In the genomic region with DNA sequence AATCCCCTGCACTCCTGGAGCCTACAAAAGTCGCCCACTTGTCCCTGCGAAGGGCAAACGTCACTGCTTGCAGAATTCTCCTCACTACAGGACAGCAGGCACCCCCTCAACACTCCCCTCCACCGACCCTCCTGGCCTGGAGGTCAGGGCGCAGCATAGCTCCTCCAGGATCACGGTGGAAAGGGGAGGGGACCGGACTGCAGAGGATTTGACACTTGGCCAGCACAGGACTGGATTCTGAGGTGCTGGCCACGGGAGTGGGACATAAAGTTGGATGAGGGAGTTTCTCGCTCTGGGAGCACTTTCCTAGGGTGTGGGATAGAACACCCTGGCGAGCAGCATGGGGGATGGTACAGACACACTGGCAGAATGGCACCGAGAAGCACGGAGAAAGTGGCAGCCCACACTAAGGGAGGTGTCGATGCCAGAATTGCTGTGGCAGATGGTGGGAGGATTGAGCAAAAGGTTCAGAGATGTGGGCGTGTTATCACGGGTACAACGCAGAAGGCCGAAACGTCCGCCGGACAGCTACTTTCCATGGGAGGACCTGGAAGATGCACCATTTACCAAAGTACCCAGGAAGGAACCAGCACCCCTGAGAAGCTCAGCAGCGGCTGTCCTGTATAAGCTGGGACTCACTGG, we compare ENCODE assay signal across 16 cellular contexts. TPM values are rescaled to one million over a fixed set of nuclear protein-coding genes. Genes with fewer than 3 reads are reported as not detected.
DNase-seq lines count a peak whose midpoint lies in the region; ATAC-seq and TF ChIP-seq lines count a peak whose summit lies in the region.
"Had no signal": no experiment of that assay in that cellular context is flagged by ENCODE, and none has a peak within 500 bp of the region (broad histone marks: within the 10 kb centered on the region; RNA-seq: fewer than 3 reads in every experiment).

No MANE protein-coding gene starts in this region.

- ATAC-seq in left lung (no peak), sciatic nerve (no peak), GM18520 (IDR thresholded peaks at IDR 0.05; ENCODE audit: unreplicated experiment) (no peak)
- ATAC-seq: GM12878, GM23338 had no signal

- H3K27ac ChIP-seq in left lung: no peak overlapping the region
- H3K27ac ChIP-seq: C4-2B had no signal

- TF ChIP-seq CTCF in CD14-positive monocyte (IDR thresholded peaks at IDR 0.05): no peak
- no peak for TF ChIP-seq CTCF in left lung (IDR thresholded peaks at IDR 0.05)

- no peaks in the 10 kb centered on the region for H3K9me3 ChIP-seq in left lung

- no peak overlapping the region for H3K4me3 ChIP-seq in left lung
- H3K4me3 ChIP-seq: GM12878, GM23338 had no signal

- CTCF ChIA-PET in activated naive CD4-positive, alpha-beta T cell treated with anti-CD3 and anti-CD28 coated beads, Interleukin-2, amount 10 ng/mL, durations not matched to agents 7 days and 5 days (lab: Charles Lee): no interaction called here

- no peaks in the 10 kb centered on the region for H3K27me3 ChIP-seq in left lung

- H3K4me1 ChIP-seq in left lung: no peaks in the 10 kb centered on the region

- H3K9me3 Mint-ChIP-seq in activated naive CD4-positive, alpha-beta T cell treated with anti-CD3 and anti-CD28 coated beads, Interleukin-2, amount 10 ng/mL, durations not matched to agents 7 days and 5 days: no peaks in the 10 kb centered on the region
- peaks cover 0 to 3% (median 1%) of the 10 kb centered on the region in 7 donors for H3K9me3 Mint-ChIP-seq in CD14-positive monocyte
- H3K9me3 Mint-ChIP-seq: GM23338 had no signal

- H3K36me3 Mint-ChIP-seq in activated naive CD4-positive, alpha-beta T cell treated with anti-CD3 and anti-CD28 coated beads, Interleukin-2, amount 10 ng/mL, durations not matched to agents 7 days and 5 days: no peaks in the 10 kb centered on the region
- no peaks in the 10 kb centered on the region for H3K36me3 Mint-ChIP-seq in CD14-positive monocyte

- intact Hi-C loops in CD14-positive monocyte (cut with micrococcal nuclease): no loop called here
- intact Hi-C loops in left lung (cut with DNase I): no loop called here
- intact Hi-C loops in sciatic nerve (cut with DNase I): no loop called here

- H3K36me3 ChIP-seq in left lung: no peaks in the 10 kb centered on the region

- H3K27ac Mint-ChIP-seq in activated naive CD4-positive, alpha-beta T cell treated with anti-CD3 and anti-CD28 coated beads, Interleukin-2, amount 10 ng/mL, durations not matched to agents 7 days and 5 days: no peak overlapping the region
- H3K27ac Mint-ChIP-seq in CD14-positive monocyte: no peak overlapping the region
- H3K27ac Mint-ChIP-seq: GM23338 had no signal

- peaks cover 4% of the 10 kb centered on the region for H3K27me3 Mint-ChIP-seq in activated naive CD4-positive, alpha-beta T cell treated with anti-CD3 and anti-CD28 coated beads, Interleukin-2, amount 10 ng/mL, durations not matched to agents 7 days and 5 days
- peaks cover 0 to 7% (median 4%) of the 10 kb centered on the region in 3 donors for H3K27me3 Mint-ChIP-seq in CD14-positive monocyte (ENCODE audit: low read depth in 3 of 3)

- no peaks in the 10 kb centered on the region for H3K4me1 Mint-ChIP-seq in activated naive CD4-positive, alpha-beta T cell treated with anti-CD3 and anti-CD28 coated beads, Interleukin-2, amount 10 ng/mL, durations not matched to agents 7 days and 5 days
- peaks cover 9% of the 10 kb centered on the region for H3K4me1 Mint-ChIP-seq in CD14-positive monocyte
- H3K4me1 Mint-ChIP-seq: GM23338 had no signal

- peak; percentile 14 for DNase-seq in activated naive CD4-positive, alpha-beta T cell treated with anti-CD3 and anti-CD28 coated beads, Interleukin-2, amount 10 ng/mL, durations not matched to agents 7 days and 5 days
- DNase-seq in activated naive CD4-positive, alpha-beta T cell (lab: John Stamatoyannopoulos, UW): no peak
- DNase-seq in CD14-positive monocyte (ENCODE audit: low spot score) (peak; percentile 27), left lung (peak; percentile 24 to 68), sciatic nerve (ENCODE audit: low spot score) (peak; percentile 34), globus pallidus (ENCODE audit: low spot score) (no peak), retina (no peak)
- DNase-seq: DMS 273 treated with DMSO at 0.1 percent for 48 hours, GDM1, NCI-H187, NCI-H526 treated with DMSO at 0.1 percent for 48 hours had no signal

- no peak overlapping the region for H3K4me3 Mint-ChIP-seq in activated naive CD4-positive, alpha-beta T cell treated with anti-CD3 and anti-CD28 coated beads, Interleukin-2, amount 10 ng/mL, durations not matched to agents 7 days and 5 days
- no peak overlapping the region for H3K4me3 Mint-ChIP-seq in CD14-positive monocyte
- H3K4me3 Mint-ChIP-seq: GM23338 had no signal

RNA-seq across cellular contexts. Expression of a gene that starts 51.4 kb away (rescaled TPM):
- not detected for polyA plus RNA-seq in CD14-positive monocyte
- total RNA-seq in left lung: under 1 TPM; 0.38 to 0.84 TPM
- 1.6 TPM for total RNA-seq in sciatic nerve
- total RNA-seq: GM12878, OCI-LY7 had no signal
- polyA plus RNA-seq: GM12878 had no signal

Comparison
In these comparisons a context has a peak if more than half of its experiments do, and no peak if none do; other contexts are left out.
1. DNase-seq: peak in activated naive CD4-positive, alpha-beta T cell treated with anti-CD3 and anti-CD28 coated beads, Interleukin-2, amount 10 ng/mL, durations not matched to agents 7 days and 5 days (single experiment), CD14-positive monocyte (single experiment), left lung (2 of 2) and sciatic nerve (single experiment); none in activated naive CD4-positive, alpha-beta T cell (0 of 4), globus pallidus (single experiment) and retina (single experiment).